Comparison of ENCODE assay signal across 11 cellular contexts in the genomic region with DNA sequence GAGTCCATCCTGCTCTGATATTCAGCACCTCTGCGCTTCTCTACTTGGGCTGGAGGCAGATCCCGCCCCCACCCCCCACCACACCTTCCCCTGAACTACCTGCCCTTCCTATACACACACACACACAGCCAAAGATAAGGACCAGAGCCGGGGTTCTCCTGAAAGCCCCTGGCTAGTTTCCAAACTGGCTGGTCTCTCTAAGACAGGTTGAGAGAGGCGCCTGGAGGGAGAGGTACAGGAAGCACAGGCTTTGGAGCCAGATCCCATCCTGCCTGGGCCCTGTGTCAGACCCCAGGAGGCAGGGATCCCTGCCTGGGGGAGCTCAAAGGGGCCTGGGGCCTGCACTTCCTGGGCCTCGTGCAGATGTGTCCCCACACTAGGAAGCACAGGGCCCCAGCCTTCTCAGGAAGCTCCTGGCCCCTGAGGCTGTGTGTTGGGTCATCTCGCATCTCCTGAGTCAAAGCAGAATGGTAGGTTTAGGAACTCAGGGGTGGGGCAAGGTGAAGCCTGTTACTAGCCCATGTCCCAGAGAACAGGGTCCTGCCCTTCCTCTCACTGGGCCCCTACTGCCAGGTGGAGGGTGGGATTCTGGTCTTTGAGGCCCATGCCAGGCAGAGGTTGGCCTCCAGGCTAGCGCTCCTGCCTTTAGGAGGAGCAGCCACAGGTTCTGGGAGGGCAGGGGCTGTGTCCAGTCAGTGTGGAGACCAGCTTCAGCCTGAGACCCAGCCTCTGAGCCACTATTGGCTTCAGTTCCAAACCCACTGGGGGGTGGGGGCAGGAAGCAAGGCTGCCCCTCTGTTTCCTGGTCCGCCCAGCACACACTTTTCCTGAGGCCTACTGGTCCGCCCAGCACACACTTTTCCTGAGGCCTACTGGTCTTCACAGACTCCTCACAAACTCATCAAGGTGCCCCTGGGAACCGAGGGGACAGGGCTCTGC. TPM values are rescaled to one million over a fixed set of nuclear protein-coding genes. Genes with fewer than 3 reads are reported as not detected.
DNase-seq lines count a peak whose midpoint lies in the region; ATAC-seq and TF ChIP-seq lines count a peak whose summit lies in the region.
"Had no signal": no experiment of that assay in that cellular context is flagged by ENCODE, and none has a peak within 500 bp of the region (broad histone marks: within the 10 kb centered on the region; RNA-seq: fewer than 3 reads in every experiment).

No MANE protein-coding gene starts in this region.

- H3K4me3 ChIP-seq in Caco-2 (ENCODE audit: low read depth, low read length) (no peak overlapping the region), HUES6 (ENCODE audit: low read depth, low read length) (no peak overlapping the region), mammary epithelial cell (replicated peaks in 1 of 3; ENCODE audit: insufficient read depth in 1 of 3, low read depth in 2 of 3, low read length in 3 of 3) (no peak overlapping the region), mucosa of descending colon (no peak overlapping the region)

- H3K27me3 Mint-ChIP-seq in Caco-2 (ENCODE audit: insufficient read depth, unreplicated experiment), result no peaks in the 10 kb centered on the region
- H3K27me3 Mint-ChIP-seq in activated T-helper 17 cell treated with anti-CD3 and anti-CD28 coated beads, Interleukin-2, amount 50 U/mL, for 72 hours, result no peaks in the 10 kb centered on the region

- no peaks in the 10 kb centered on the region for H3K27me3 ChIP-seq in Caco-2 (replicated peaks; ENCODE audit: control insufficient read depth, insufficient read depth, low read length)
- no peaks in the 10 kb centered on the region for H3K27me3 ChIP-seq in HUES6 (ENCODE audit: control insufficient read depth, insufficient read depth, low read length)
- no peaks in the 10 kb centered on the region for H3K27me3 ChIP-seq in mammary epithelial cell (ENCODE audit: insufficient read depth, low read length)

- H3K27ac Mint-ChIP-seq in Caco-2 (ENCODE audit: unreplicated experiment), result peak overlapping the region; percentile 29
- no peak overlapping the region for H3K27ac Mint-ChIP-seq in activated T-helper 17 cell treated with anti-CD3 and anti-CD28 coated beads, Interleukin-2, amount 50 U/mL, for 72 hours
- H3K27ac Mint-ChIP-seq: natural killer cell treated with Interleukin-12 subunit alpha and Interleukin-12 subunit beta and Interleukin-15 and Interleukin-18, amount 100 ng/mL, for 72 hours had no signal

- no peak overlapping the region for H3K4me3 Mint-ChIP-seq in Caco-2 (ENCODE audit: unreplicated experiment)
- H3K4me3 Mint-ChIP-seq in activated T-helper 17 cell treated with anti-CD3 and anti-CD28 coated beads, Interleukin-2, amount 50 U/mL, for 72 hours, result no peak overlapping the region
- H3K4me3 Mint-ChIP-seq: natural killer cell treated with Interleukin-12 subunit alpha and Interleukin-12 subunit beta and Interleukin-15 and Interleukin-18, amount 100 ng/mL, for 72 hours had no signal

- ATAC-seq in mucosa of descending colon, result peak; percentile 7
- no peak for ATAC-seq in activated T-helper 17 cell treated with anti-CD3 and anti-CD28 coated beads, Interleukin-2, amount 50 U/mL, for 72 hours (replicated peaks)
- ATAC-seq: natural killer cell treated with Interleukin-12 subunit alpha and Interleukin-12 subunit beta and Interleukin-15 and Interleukin-18, amount 100 ng/mL, for 72 hours had no signal

- H3K36me3 ChIP-seq in Caco-2 (ENCODE audit: control insufficient read depth, insufficient read depth, low read length) (peaks cover 1% of the 10 kb centered on the region; the same call in 1 of the 2 replicates), HUES6 (ENCODE audit: control insufficient read depth, insufficient read depth, low read length) (peaks cover 28% of the 10 kb centered on the region), mammary epithelial cell (ENCODE audit: insufficient read depth, low read length) (no peaks in the 10 kb centered on the region), mucosa of descending colon (ENCODE audit: low read depth) (no peaks in the 10 kb centered on the region)

- no peak overlapping the region for H3K27ac ChIP-seq in HUES6 (ENCODE audit: low read depth, low read length)
- H3K27ac ChIP-seq in mammary epithelial cell (ENCODE audit: insufficient read depth, low read depth, low read length), result peak overlapping the region; percentile 14

- POLR2A ChIA-PET in Caco-2 (lab: Charles Lee), result no interaction called here

- H3K9ac ChIP-seq in HUES6 (ENCODE audit: low read length), result peak overlapping the region; percentile 27
- H3K9ac ChIP-seq in mammary epithelial cell (ENCODE audit: insufficient read depth, low read length), result no peak overlapping the region

- dilution Hi-C loops in mammary epithelial cell (cut with HindIII; ENCODE audit: low sequenced_read_pairs), result loop anchor here (5.0 kb wide), 1 partner anchor 71 kb away; no protein-coding TSS in a partner anchor

- H3K79me2 ChIP-seq in mammary epithelial cell (ENCODE audit: insufficient read depth, low read length), result peaks cover 4% of the 10 kb centered on the region

- CTCF ChIA-PET in Caco-2 (lab: Charles Lee) (interaction anchor here (0.6 kb wide), 1 partner anchor 163 kb away, joined by 4 read pairs; no protein-coding TSS in a partner anchor), mammary epithelial cell (lab: Charles Lee; ENCODE audit: low non-redundant PET) (no interaction called here)

- no peak for TF ChIP-seq CTCF in Caco-2 (IDR thresholded peaks at IDR 0.05; ENCODE audit: insufficient read depth in 1 of 2, low read depth in 1 of 2, low read length in 1 of 2, severe bottlenecking in 1 of 2, unreplicated experiment in 1 of 2)
- no peak for TF ChIP-seq CTCF in mammary epithelial cell (conservative IDR thresholded peaks at IDR 0.05 in 1 of 2, IDR thresholded peaks at IDR 0.05 in 1 of 2; ENCODE audit: extremely low read depth in 1 of 2, insufficient read depth in 1 of 2, low read depth in 1 of 2, low read length in 2 of 2)
- no peak for TF ChIP-seq CTCF in mucosa of descending colon (IDR thresholded peaks at IDR 0.05)

- peaks cover 33% of the 10 kb centered on the region for H3K36me3 Mint-ChIP-seq in Caco-2 (ENCODE audit: insufficient read depth, unreplicated experiment)
- peaks cover 11% of the 10 kb centered on the region for H3K36me3 Mint-ChIP-seq in activated T-helper 17 cell treated with anti-CD3 and anti-CD28 coated beads, Interleukin-2, amount 50 U/mL, for 72 hours (ENCODE audit: low read depth)
- H3K36me3 Mint-ChIP-seq: natural killer cell treated with Interleukin-12 subunit alpha and Interleukin-12 subunit beta and Interleukin-15 and Interleukin-18, amount 100 ng/mL, for 72 hours had no signal

- no peaks in the 10 kb centered on the region for H4K20me1 ChIP-seq in mammary epithelial cell (ENCODE audit: insufficient read depth, low read length)

- BruUV-seq in Caco-2 (replicated peaks; lab: Mats Ljungman, UMichigan), result no TSS peak
- BruUV-seq in mammary epithelial cell (replicated peaks; lab: Mats Ljungman, UMichigan), result no TSS peak

- DNase-seq in Caco-2 (peak in 1 of 2 experiments; percentile 66), mammary epithelial cell (peak; percentile 55), mucosa of descending colon (peak; percentile 48 to 54 (median 52)), ureter (ENCODE audit: low spot score) (no peak), T-helper 9 cell (no peak), NCI-H345 treated with DMSO at 0.1 percent for 48 hours (lab: John Stamatoyannopoulos, UW; ENCODE audit: unreplicated experiment) (no peak)
- DNase-seq: erythroblast, SHP77 treated with DMSO at 0.1 percent for 48 hours had no signal

- no peaks in the 10 kb centered on the region for H3K9me3 Mint-ChIP-seq in Caco-2 (ENCODE audit: unreplicated experiment)
- H3K9me3 Mint-ChIP-seq in activated T-helper 17 cell treated with anti-CD3 and anti-CD28 coated beads, Interleukin-2, amount 50 U/mL, for 72 hours, result no peaks in the 10 kb centered on the region
- H3K9me3 Mint-ChIP-seq: natural killer cell treated with Interleukin-12 subunit alpha and Interleukin-12 subunit beta and Interleukin-15 and Interleukin-18, amount 100 ng/mL, for 72 hours had no signal

- H3K4me2 ChIP-seq in mammary epithelial cell (ENCODE audit: insufficient read depth, low read depth, low read length), result peak overlapping the region; percentile 28

- no peak overlapping the region for H2AFZ ChIP-seq in mammary epithelial cell (ENCODE audit: low read depth, low read length)

- intact Hi-C loops in Caco-2 (cut with micrococcal nuclease; ENCODE audit: unreplicated experiment) (loop anchor here (10.0 kb wide), 1 partner anchor 153 kb away; no protein-coding TSS in a partner anchor), mammary epithelial cell (cut with micrococcal nuclease) (loop anchor here (10.0 kb wide), 2 partner anchors 47 to 153 kb away; no protein-coding TSS in a partner anchor), mucosa of descending colon (cut with DNase I, micrococcal nuclease) (no loop called here)

- H3K4me1 ChIP-seq in Caco-2, result peaks cover 24% of the 10 kb centered on the region
- H3K4me1 ChIP-seq in HUES6 (ENCODE audit: control insufficient read depth, insufficient read depth, low read length), result peaks cover 30% of the 10 kb centered on the region
- H3K4me1 ChIP-seq in mammary epithelial cell (ENCODE audit: insufficient read depth, low read length), result peaks cover 24% of the 10 kb centered on the region
- peaks cover 34% of the 10 kb centered on the region for H3K4me1 ChIP-seq in mucosa of descending colon (ENCODE audit: low read depth)

- in situ Hi-C loops in mammary epithelial cell (cut with MboI; ENCODE audit: low sequenced_read_pairs in 2 of 2), result no loop called here

- no peaks in the 10 kb centered on the region for H3K4me1 Mint-ChIP-seq in Caco-2 (ENCODE audit: low read depth, unreplicated experiment)
- peaks cover 4% of the 10 kb centered on the region for H3K4me1 Mint-ChIP-seq in activated T-helper 17 cell treated with anti-CD3 and anti-CD28 coated beads, Interleukin-2, amount 50 U/mL, for 72 hours

- H3K9me3 ChIP-seq in Caco-2 (no peaks in the 10 kb centered on the region), HUES6 (ENCODE audit: control insufficient read depth, insufficient read depth, low read depth, low read length) (no peaks in the 10 kb centered on the region), mammary epithelial cell (replicated peaks; ENCODE audit: insufficient read depth, low read length) (no peaks in the 10 kb centered on the region), mucosa of descending colon (no peaks in the 10 kb centered on the region)

- WGBS in mammary epithelial cell (ENCODE audit: low coverage, missing lambda C conversion rate), result 77% methylated on average over 8 of the region's 10 CpGs

RNA-seq across cellular contexts. Expression of gene SLC5A10, which starts 16.1 kb away (rescaled TPM):
- total RNA-seq in Caco-2 (2022), result 0.19 and 0.27 TPM in 2 replicates
- not detected for total RNA-seq in mammary epithelial cell
- polyA plus RNA-seq in mammary epithelial cell, result not detected
- polyA minus RNA-seq in mammary epithelial cell, result not detected
- under 1 TPM in 1 of 3 donors, not detected in 2; 0.12 TPM for total RNA-seq in mucosa of descending colon
- not detected for total RNA-seq in ureter
- total RNA-seq in activated T-helper 17 cell treated with anti-CD3 and anti-CD28 coated beads, Interleukin-2, amount 50 U/mL, for 72 hours, result not detected
- total RNA-seq: natural killer cell treated with Interleukin-12 subunit alpha and Interleukin-12 subunit beta and Interleukin-15 and Interleukin-18, amount 100 ng/mL, for 72 hours had no signal

RNA-seq across cellular contexts. Expression of gene FAM83G, which starts 36.5 kb away (rescaled TPM):
- total RNA-seq in Caco-2 (2022) (24.3 and 28.1 TPM in 2 replicates), mammary epithelial cell (10 to 100 TPM; 25.7 to 36.3 TPM), mucosa of descending colon (10 to 100 TPM; 18.9 to 40.4 (median 29.1) TPM), ureter (8.3 TPM)
- polyA plus RNA-seq in mammary epithelial cell, result 17.4 TPM
- polyA minus RNA-seq in mammary epithelial cell, result 24.7 TPM
- 10 to 100 TPM; 15.9 to 22.6 TPM for total RNA-seq in activated T-helper 17 cell treated with anti-CD3 and anti-CD28 coated beads, Interleukin-2, amount 50 U/mL, for 72 hours

Comparison
In these comparisons a context has a peak if more than half of its experiments do, and no peak if none do; other contexts are left out.
1. DNase-seq: peak in mammary epithelial cell (single experiment) and mucosa of descending colon (3 of 3); none in ureter (single experiment), T-helper 9 cell (single experiment) and NCI-H345 treated with DMSO at 0.1 percent for 48 hours (single experiment).
2. intact Hi-C loops: an anchor here in Caco-2 (10.0 kb wide) and mammary epithelial cell (10.0 kb wide); none called in mucosa of descending colon.